In the genomic region with DNA sequence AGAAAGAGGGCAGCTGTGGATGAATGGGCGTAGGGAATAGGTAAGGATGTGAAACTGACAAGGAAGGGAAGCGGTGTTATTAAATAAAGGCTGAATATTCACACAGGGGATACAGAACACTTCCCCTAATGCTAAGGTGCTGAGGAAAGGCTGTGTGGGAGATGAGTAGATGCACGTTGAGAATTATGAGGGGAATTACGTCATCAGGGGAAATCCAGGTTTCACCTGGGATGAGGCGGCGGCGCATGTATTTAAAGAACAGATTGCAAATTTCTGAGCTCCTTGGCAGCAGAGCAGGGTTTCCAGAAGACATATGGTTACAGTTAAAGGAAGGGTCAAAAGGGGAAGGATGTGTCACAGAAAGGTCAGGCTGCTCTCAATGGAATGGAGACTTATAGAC, we compare ENCODE assay signal across 17 cellular contexts. TPM values are rescaled to one million over a fixed set of nuclear protein-coding genes. Genes with fewer than 3 reads are reported as not detected.
DNase-seq lines count a peak whose midpoint lies in the region; ATAC-seq and TF ChIP-seq lines count a peak whose summit lies in the region.
"Had no signal": no experiment of that assay in that cellular context is flagged by ENCODE, and none has a peak within 500 bp of the region (broad histone marks: within the 10 kb centered on the region; RNA-seq: fewer than 3 reads in every experiment).

No MANE protein-coding gene starts in this region.

- H3K4me3 ChIP-seq in GM23338 (no peak overlapping the region), duodenal mucosa (ENCODE audit: low read depth in 1 of 2, low read length in 2 of 2) (peak overlapping the region; percentile 63 to 66), muscle layer of duodenum (ENCODE audit: low read depth in 1 of 2, low read length in 2 of 2) (no peak overlapping the region)
- H3K4me3 ChIP-seq: BLaER1 treated with 17β-estradiol and CSF1 and Interleukin-3, amounts not matched to agents 10 nM and 100 nM; GM23248; SJCRH30 had no signal

- peaks cover 6% of the 10 kb centered on the region; the same call in 1 of the 3 replicates for H3K4me1 Mint-ChIP-seq in GM23338

- H3K9ac ChIP-seq in duodenal mucosa (ENCODE audit: low read depth in 1 of 2, low read length in 2 of 2), result peak overlapping the region; percentile 21 to 59
- H3K9ac ChIP-seq: BLaER1 treated with 17β-estradiol and CSF1 and Interleukin-3, amounts not matched to agents 10 nM and 100 nM; GM23248 had no signal

- H3K27me3 ChIP-seq in GM23338 (ENCODE audit: insufficient read depth) (no peaks in the 10 kb centered on the region), duodenal mucosa (ENCODE audit: control insufficient read depth in 1 of 2, insufficient read depth in 2 of 2, low read length in 2 of 2) (no peaks in the 10 kb centered on the region), muscle layer of duodenum (ENCODE audit: low read depth, low read length) (no peaks in the 10 kb centered on the region)
- H3K27me3 ChIP-seq: BLaER1 treated with 17β-estradiol and CSF1 and Interleukin-3, amounts not matched to agents 10 nM and 100 nM; SJCRH30 had no signal

- H3K36me3 Mint-ChIP-seq in GM23338 (ENCODE audit: low read depth), result no peaks in the 10 kb centered on the region

- no peak for TF ChIP-seq POLR2A in GM18505 (IDR thresholded peaks at IDR 0.05; ENCODE audit: borderline replicate concordance, extremely low read depth, insufficient read depth, insufficient read length)

- no peaks in the 10 kb centered on the region for H3K9me3 Mint-ChIP-seq in GM23338

- no peak overlapping the region for H3K27ac Mint-ChIP-seq in GM23338

- H4K20me1 ChIP-seq in GM23338 (replicated peaks; ENCODE audit: insufficient read depth), result no peaks in the 10 kb centered on the region
- H4K20me1 ChIP-seq: BLaER1 treated with 17β-estradiol and CSF1 and Interleukin-3, amounts not matched to agents 10 nM and 100 nM had no signal

- no peak overlapping the region for H3K4me3 Mint-ChIP-seq in GM23338

- H3K27me3 Mint-ChIP-seq in GM23338 (ENCODE audit: insufficient read depth, low read depth, poor library complexity), result no peaks in the 10 kb centered on the region

- H3K27ac ChIP-seq in GM23338 (ENCODE audit: low read depth), result no peak overlapping the region
- H3K27ac ChIP-seq in duodenal mucosa (ENCODE audit: low read depth, low read length), result peak overlapping the region; percentile 46
- H3K27ac ChIP-seq in muscle layer of duodenum (ENCODE audit: low read length), result peak overlapping the region; percentile 34
- H3K27ac ChIP-seq: BLaER1 treated with 17β-estradiol and CSF1 and Interleukin-3, amounts not matched to agents 10 nM and 100 nM; GM23248; SJCRH30 had no signal

- H3K4me1 ChIP-seq in GM23338 (ENCODE audit: insufficient read depth), result no peaks in the 10 kb centered on the region
- peaks cover 12 to 34% of the 10 kb centered on the region in 2 donors for H3K4me1 ChIP-seq in duodenal mucosa (ENCODE audit: control insufficient read depth in 1 of 2, insufficient read depth in 2 of 2, low read length in 2 of 2)
- H3K4me1 ChIP-seq in muscle layer of duodenum (ENCODE audit: control insufficient read depth in 1 of 2, insufficient read depth in 2 of 2, low read length in 2 of 2), result no peaks in the 10 kb centered on the region
- H3K4me1 ChIP-seq: SJCRH30 had no signal

- DNase-seq in SKM-1 (lab: John Stamatoyannopoulos, UW; ENCODE audit: unreplicated experiment) (peak; percentile 10), SKM-1 treated with dmso at 0.1 percent for 144 hours (lab: John Stamatoyannopoulos, UW; ENCODE audit: unreplicated experiment) (no peak), GM23338 (ENCODE audit: low spot score) (no peak), SHP77 treated with DMSO at 0.1 percent for 48 hours (lab: John Stamatoyannopoulos, UW) (no peak)
- DNase-seq in activated T-cell treated with anti-CD3 and anti-CD28 coated beads, Interleukin-2, amount 50 U/mL, for 1 hour, result no peak
- DNase-seq: 8988T, COR-L47, GM23248, NCI-H1105 treated with DMSO at 0.1 percent for 48 hours, NCI-H2029, NCI-H510A, NCI-H82, SJCRH30 had no signal

- H3F3A ChIP-seq in GM23338 (replicated peaks; ENCODE audit: low read depth), result no peaks in the 10 kb centered on the region

- ATAC-seq in GM23338 (no peak), GM18505 (IDR thresholded peaks at IDR 0.05; ENCODE audit: unreplicated experiment) (no peak)

- H2AFZ ChIP-seq in GM23338, result 0 out of 2 replicates have a peak overlapping the region, but pooled peaks have one; percentile 0
- H2AFZ ChIP-seq: GM23248 had no signal

- no peak for TF ChIP-seq CTCF in GM23338 (conservative IDR thresholded peaks at IDR 0.05; ENCODE audit: low read depth in 2 of 2)

- H3K9me3 ChIP-seq in duodenal mucosa (ENCODE audit: control insufficient read depth in 1 of 2, low read length in 2 of 2) (no peaks in the 10 kb centered on the region), muscle layer of duodenum (ENCODE audit: control insufficient read depth in 1 of 2, low read length in 2 of 2) (no peaks in the 10 kb centered on the region)
- H3K9me3 ChIP-seq: BLaER1 treated with 17β-estradiol and CSF1 and Interleukin-3, amounts not matched to agents 10 nM and 100 nM; SJCRH30 had no signal

- H3K36me3 ChIP-seq in GM23338 (ENCODE audit: insufficient read depth) (no peaks in the 10 kb centered on the region), duodenal mucosa (ENCODE audit: control insufficient read depth in 1 of 2, insufficient read depth in 2 of 2, low read length in 2 of 2) (no peaks in the 10 kb centered on the region), muscle layer of duodenum (ENCODE audit: control insufficient read depth in 1 of 2, insufficient read depth in 2 of 2, low read length in 2 of 2) (no peaks in the 10 kb centered on the region)
- H3K36me3 ChIP-seq: BLaER1 treated with 17β-estradiol and CSF1 and Interleukin-3, amounts not matched to agents 10 nM and 100 nM; SJCRH30 had no signal

- H3K4me2 ChIP-seq in GM23338, result no peak overlapping the region

- no peaks in the 10 kb centered on the region; the same call in 1 of the 2 replicates for H3K9me2 ChIP-seq in GM23338 (ENCODE audit: insufficient read depth)

- H3K79me2 ChIP-seq in GM23338 (replicated peaks; ENCODE audit: insufficient read depth), result no peaks in the 10 kb centered on the region

TF ChIP-seq in GM23338, 12 proteins besides CTCF, POLR2A, EP300 and RAD21 (continues in another document):
- TF ChIP-seq NANOG (IDR thresholded peaks at IDR 0.05; ENCODE audit: borderline replicate concordance), result no peak
- TF ChIP-seq CREB1 (CRISPR knock-in tag; IDR thresholded peaks at IDR 0.05; ENCODE audit: low read depth), result no peak
- no peak for TF ChIP-seq EZH2phosphoT487 (IDR thresholded peaks at IDR 0.05; ENCODE audit: unreplicated experiment)
- no peak for TF ChIP-seq JUNB (IDR thresholded peaks at IDR 0.05; ENCODE audit: unreplicated experiment)
- TF ChIP-seq EZH2 (IDR thresholded peaks at IDR 0.05; ENCODE audit: low read depth, unreplicated experiment), result no peak
- TF ChIP-seq POLR2AphosphoS5 (IDR thresholded peaks at IDR 0.05; ENCODE audit: low read depth), result no peak
- TF ChIP-seq, protein P1, sequence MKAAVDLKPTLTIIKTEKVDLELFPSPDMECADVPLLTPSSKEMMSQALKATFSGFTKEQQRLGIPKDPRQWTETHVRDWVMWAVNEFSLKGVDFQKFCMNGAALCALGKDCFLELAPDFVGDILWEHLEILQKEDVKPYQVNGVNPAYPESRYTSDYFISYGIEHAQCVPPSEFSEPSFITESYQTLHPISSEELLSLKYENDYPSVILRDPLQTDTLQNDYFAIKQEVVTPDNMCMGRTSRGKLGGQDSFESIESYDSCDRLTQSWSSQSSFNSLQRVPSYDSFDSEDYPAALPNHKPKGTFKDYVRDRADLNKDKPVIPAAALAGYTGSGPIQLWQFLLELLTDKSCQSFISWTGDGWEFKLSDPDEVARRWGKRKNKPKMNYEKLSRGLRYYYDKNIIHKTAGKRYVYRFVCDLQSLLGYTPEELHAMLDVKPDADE (IDR thresholded peaks at IDR 0.05), result no peak
- no peak for TF ChIP-seq ZNF331 (CRISPR knock-in tag; IDR thresholded peaks at IDR 0.05; ENCODE audit: low read depth)

RNA-seq across cellular contexts. Expression of a gene that starts 28.7 kb away (rescaled TPM):
- 0.58 and 0.80 TPM in 2 replicates for total RNA-seq in GM23338 (2014; rRNA removed; shearing (Covaris generic))
- polyA plus RNA-seq in GM23338 (2016; fragmentation: Nextera tagmentation; extraction: Ambion mirVana), result 1.1 and 1.2 TPM in 2 replicates

Comparison
In these comparisons a context has a peak if more than half of its experiments do, and no peak if none do; other contexts are left out.
1. H3K4me3 ChIP-seq: peak in duodenal mucosa (2 of 2); none in GM23338 (single experiment) and muscle layer of duodenum (0 of 2).